ENCODE assay signal across 9 cellular contexts in genomic region chr16:84062734-84063640, GRCh38. TPM values are rescaled to one million over a fixed set of nuclear protein-coding genes. Genes with fewer than 3 reads are reported as not detected.
DNase-seq lines count a peak whose midpoint lies in the region; ATAC-seq and TF ChIP-seq lines count a peak whose summit lies in the region.
"Had no signal": no experiment of that assay in that cellular context is flagged by ENCODE, and none has a peak within 500 bp of the region (broad histone marks: within the 10 kb centered on the region; RNA-seq: fewer than 3 reads in every experiment).

No MANE protein-coding gene starts in this region.

- ATAC-seq in RWPE2 (ENCODE audit: low read depth) (peak; percentile 92), HG02798 (IDR thresholded peaks at IDR 0.05; ENCODE audit: poor library complexity, unreplicated experiment) (no peak)

- TF ChIP-seq CTCF in RWPE2 (IDR thresholded peaks at IDR 0.05; ENCODE audit: poor library complexity, severe bottlenecking) (peak; percentile 81), fibroblast of villous mesenchyme (IDR thresholded peaks at IDR 0.05; ENCODE audit: insufficient read depth, low read depth, low read length) (peak; percentile 89), neutrophil (IDR thresholded peaks at IDR 0.05) (peak; percentile 92)

- H3K36me3 ChIP-seq in RWPE2 (ENCODE audit: low read depth) (peaks cover 95% of the 10 kb centered on the region), neutrophil (peaks cover 74% of the 10 kb centered on the region)

- H3K27ac ChIP-seq in RWPE2 (ENCODE audit: poor library complexity, severe bottlenecking) = no peak overlapping the region
- no peak overlapping the region for H3K27ac ChIP-seq in neutrophil
- H3K27ac ChIP-seq in temporal lobe (ENCODE audit: low read depth, low read length) = peak overlapping the region; percentile 19
- H3K27ac ChIP-seq: SK-N-MC had no signal

- H3K4me1 ChIP-seq in RWPE2 (ENCODE audit: insufficient read depth, poor library complexity, severe bottlenecking) = no peaks in the 10 kb centered on the region
- no peaks in the 10 kb centered on the region for H3K4me1 ChIP-seq in neutrophil (ENCODE audit: control insufficient read depth in 1 of 2, insufficient read depth in 1 of 2, low read depth in 1 of 2, low read length in 1 of 2)

- peak; percentile 64 for DNase-seq in COLO829 (ENCODE audit: low spot score)
- DNase-seq in HT-29 (ENCODE audit: low spot score) = peak; percentile 75
- no peak for DNase-seq in RWPE2 (ENCODE audit: low spot score)
- peak; percentile 33 for DNase-seq in activated effector memory CD4-positive, alpha-beta T cell treated with Interleukin-2 at 50 U/mL for 16 hours
- peak; percentile 75 for DNase-seq in fibroblast of villous mesenchyme (ENCODE audit: low read depth)

- H3K4me3 ChIP-seq in RWPE2 (ENCODE audit: severe bottlenecking) (no peak overlapping the region), fibroblast of villous mesenchyme (ENCODE audit: low read depth, low read length) (no peak overlapping the region), neutrophil (ENCODE audit: low read depth in 1 of 2, low read length in 1 of 2) (no peak overlapping the region)
- H3K4me3 ChIP-seq: SK-N-MC had no signal

- no peaks in the 10 kb centered on the region for H3K9me3 ChIP-seq in RWPE2 (ENCODE audit: severe bottlenecking)
- no peaks in the 10 kb centered on the region for H3K9me3 ChIP-seq in neutrophil

- H3K27me3 ChIP-seq in RWPE2 (ENCODE audit: insufficient read depth, poor library complexity, severe bottlenecking) (no peaks in the 10 kb centered on the region), neutrophil (no peaks in the 10 kb centered on the region)

RNA-seq across cellular contexts. Expression of gene SLC38A8, which starts 20.4 kb away (rescaled TPM):
- total RNA-seq in HT-29 (2014; rRNA removed; shearing (Covaris generic)) = not detected in 2 replicates
- total RNA-seq in fibroblast of villous mesenchyme (not detected in 2 replicates), temporal lobe (not detected)

RNA-seq across cellular contexts. Expression of gene MBTPS1, which starts 53.8 kb away (rescaled TPM):
- total RNA-seq in HT-29 (2014; rRNA removed; shearing (Covaris generic)) = 50.1 and 57.4 TPM in 2 replicates
- total RNA-seq in fibroblast of villous mesenchyme = 77.0 and 97.2 TPM in 2 replicates
- 54.1 TPM for total RNA-seq in temporal lobe
